1 cellular context compared by ENCODE assay signal in the genomic region with DNA sequence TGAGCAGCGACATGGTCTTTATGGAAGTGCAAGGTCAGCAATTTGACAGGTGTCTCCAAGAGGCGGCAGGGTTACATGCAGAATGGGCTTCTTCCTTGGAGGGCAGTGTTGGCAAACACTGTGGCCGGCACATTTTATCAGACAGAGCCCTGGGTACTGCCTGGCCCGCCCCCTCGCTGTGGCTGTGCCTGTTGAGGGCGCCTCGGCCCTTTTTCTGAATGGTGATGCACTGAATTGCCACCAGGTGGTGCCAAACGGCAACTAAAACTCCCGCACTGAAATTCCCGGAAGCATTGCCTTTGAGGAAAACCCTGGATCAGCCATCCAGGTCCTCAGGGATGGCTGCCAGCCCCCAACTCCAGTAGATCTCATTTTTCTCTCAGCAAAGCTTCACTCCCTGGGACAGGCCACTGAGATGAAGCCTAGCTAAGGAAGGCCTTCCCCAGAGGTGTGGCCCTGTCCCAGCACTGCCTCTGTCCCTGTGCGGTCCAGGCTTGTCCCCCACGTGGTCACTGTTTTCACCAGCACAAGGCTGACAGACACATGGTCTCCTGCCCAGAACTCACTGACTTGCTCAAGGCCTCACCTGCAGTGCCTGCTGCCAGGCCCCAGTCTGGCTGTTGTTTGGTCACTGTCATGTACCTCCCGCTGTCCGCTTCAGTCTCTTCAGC.
TF ChIP-seq lines count a peak whose summit lies in the region.

No MANE protein-coding gene starts in this region.

TF ChIP-seq in HepG2, 621 proteins besides CTCF, POLR2A, EP300 and RAD21 (continued from another document and continues in another):
- no peak for TF ChIP-seq ZNF891 (CRISPR knock-in tag; IDR thresholded peaks at IDR 0.05)
- peak; percentile 28; the same call in 1 of the 2 replicates for TF ChIP-seq SAP130 (CRISPR knock-in tag; IDR thresholded peaks at IDR 0.05; ENCODE audit: low read depth)
- TF ChIP-seq ZNF781 (CRISPR knock-in tag; IDR thresholded peaks at IDR 0.05; ENCODE audit: borderline replicate concordance, not compliant biosample characterization) = peak; percentile 76
- no peak for TF ChIP-seq ZSCAN22 (CRISPR knock-in tag; IDR thresholded peaks at IDR 0.05)
- TF ChIP-seq KLF13 (CRISPR knock-in tag; IDR thresholded peaks at IDR 0.05) = no peak
- TF ChIP-seq HNRNPH1 (optimal IDR thresholded peaks at IDR 0.05; ENCODE audit: low read depth, low read length) = no peak
- TF ChIP-seq, protein P1, sequence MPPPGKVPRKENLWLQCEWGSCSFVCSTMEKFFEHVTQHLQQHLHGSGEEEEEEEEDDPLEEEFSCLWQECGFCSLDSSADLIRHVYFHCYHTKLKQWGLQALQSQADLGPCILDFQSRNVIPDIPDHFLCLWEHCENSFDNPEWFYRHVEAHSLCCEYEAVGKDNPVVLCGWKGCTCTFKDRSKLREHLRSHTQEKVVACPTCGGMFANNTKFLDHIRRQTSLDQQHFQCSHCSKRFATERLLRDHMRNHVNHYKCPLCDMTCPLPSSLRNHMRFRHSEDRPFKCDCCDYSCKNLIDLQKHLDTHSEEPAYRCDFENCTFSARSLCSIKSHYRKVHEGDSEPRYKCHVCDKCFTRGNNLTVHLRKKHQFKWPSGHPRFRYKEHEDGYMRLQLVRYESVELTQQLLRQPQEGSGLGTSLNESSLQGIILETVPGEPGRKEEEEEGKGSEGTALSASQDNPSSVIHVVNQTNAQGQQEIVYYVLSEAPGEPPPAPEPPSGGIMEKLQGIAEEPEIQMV (CRISPR knock-in tag; IDR thresholded peaks at IDR 0.05; ENCODE audit: low read depth) = 0 out of 2 replicates have a peak, but pooled peaks have one; percentile 39
- TF ChIP-seq ISL2 (CRISPR knock-in tag; IDR thresholded peaks at IDR 0.05) = peak; percentile 10; the same call in 1 of the 2 replicates
- TF ChIP-seq ZSCAN29 (CRISPR knock-in tag; conservative IDR thresholded peaks at IDR 0.05) = no peak
- TF ChIP-seq ZNF260 (CRISPR knock-in tag; IDR thresholded peaks at IDR 0.05; ENCODE audit: borderline replicate concordance, low read depth) = no peak
- no peak for TF ChIP-seq ZNF788 (CRISPR knock-in tag; IDR thresholded peaks at IDR 0.05; ENCODE audit: borderline replicate concordance)
- TF ChIP-seq, protein P2, sequence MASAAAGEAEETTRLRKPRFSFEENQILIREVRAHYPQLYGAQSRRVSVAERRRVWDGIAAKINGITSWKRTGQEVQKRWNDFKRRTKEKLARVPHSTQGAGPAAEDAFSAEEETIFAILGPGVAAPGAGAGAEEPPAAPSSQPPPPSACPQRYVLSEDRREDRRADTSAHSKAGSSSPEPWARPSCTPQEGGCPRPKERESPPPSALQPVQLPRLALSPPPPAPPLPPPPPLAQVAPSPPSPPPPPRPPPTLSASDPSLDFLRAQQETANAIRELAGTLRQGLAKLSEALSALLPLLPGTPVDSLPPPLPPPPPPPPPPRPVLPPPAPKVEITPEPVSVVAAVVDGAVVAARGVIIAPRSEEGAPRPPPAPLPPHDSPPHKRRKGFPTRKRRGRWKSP (CRISPR knock-in tag; IDR thresholded peaks at IDR 0.05) = no peak
- TF ChIP-seq, protein P3, sequence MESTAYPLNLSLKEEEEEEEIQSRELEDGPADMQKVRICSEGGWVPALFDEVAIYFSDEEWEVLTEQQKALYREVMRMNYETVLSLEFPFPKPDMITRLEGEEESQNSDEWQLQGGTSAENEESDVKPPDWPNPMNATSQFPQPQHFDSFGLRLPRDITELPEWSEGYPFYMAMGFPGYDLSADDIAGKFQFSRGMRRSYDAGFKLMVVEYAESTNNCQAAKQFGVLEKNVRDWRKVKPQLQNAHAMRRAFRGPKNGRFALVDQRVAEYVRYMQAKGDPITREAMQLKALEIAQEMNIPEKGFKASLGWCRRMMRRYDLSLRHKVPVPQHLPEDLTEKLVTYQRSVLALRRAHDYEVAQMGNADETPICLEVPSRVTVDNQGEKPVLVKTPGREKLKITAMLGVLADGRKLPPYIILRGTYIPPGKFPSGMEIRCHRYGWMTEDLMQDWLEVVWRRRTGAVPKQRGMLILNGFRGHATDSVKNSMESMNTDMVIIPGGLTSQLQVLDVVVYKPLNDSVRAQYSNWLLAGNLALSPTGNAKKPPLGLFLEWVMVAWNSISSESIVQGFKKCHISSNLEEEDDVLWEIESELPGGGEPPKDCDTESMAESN (CRISPR knock-in tag; conservative IDR thresholded peaks at IDR 0.05) = peak; percentile 83
- 0 out of 2 replicates have a peak, but pooled peaks have one; percentile 11 for TF ChIP-seq FOSL2 (CRISPR knock-in tag; IDR thresholded peaks at IDR 0.05)
- 0 out of 2 replicates have a peak, but pooled peaks have one; percentile 35 for TF ChIP-seq PAX8 (CRISPR knock-in tag; IDR thresholded peaks at IDR 0.05; ENCODE audit: borderline replicate concordance)
- TF ChIP-seq REPIN1 (CRISPR knock-in tag; IDR thresholded peaks at IDR 0.05; ENCODE audit: borderline replicate concordance, low read depth) = peak; percentile 32; the same call in 1 of the 2 replicates
- TF ChIP-seq, protein P4, sequence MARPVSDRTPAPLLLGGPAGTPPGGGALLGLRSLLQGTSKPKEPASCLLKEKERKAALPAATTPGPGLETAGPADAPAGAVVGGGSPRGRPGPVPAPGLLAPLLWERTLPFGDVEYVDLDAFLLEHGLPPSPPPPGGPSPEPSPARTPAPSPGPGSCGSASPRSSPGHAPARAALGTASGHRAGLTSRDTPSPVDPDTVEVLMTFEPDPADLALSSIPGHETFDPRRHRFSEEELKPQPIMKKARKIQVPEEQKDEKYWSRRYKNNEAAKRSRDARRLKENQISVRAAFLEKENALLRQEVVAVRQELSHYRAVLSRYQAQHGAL (CRISPR knock-in tag; IDR thresholded peaks at IDR 0.05; ENCODE audit: not compliant biosample characterization) = no peak
- no peak for TF ChIP-seq CBX5 (CRISPR knock-in tag; IDR thresholded peaks at IDR 0.05; ENCODE audit: borderline replicate concordance)
- TF ChIP-seq, protein P5, sequence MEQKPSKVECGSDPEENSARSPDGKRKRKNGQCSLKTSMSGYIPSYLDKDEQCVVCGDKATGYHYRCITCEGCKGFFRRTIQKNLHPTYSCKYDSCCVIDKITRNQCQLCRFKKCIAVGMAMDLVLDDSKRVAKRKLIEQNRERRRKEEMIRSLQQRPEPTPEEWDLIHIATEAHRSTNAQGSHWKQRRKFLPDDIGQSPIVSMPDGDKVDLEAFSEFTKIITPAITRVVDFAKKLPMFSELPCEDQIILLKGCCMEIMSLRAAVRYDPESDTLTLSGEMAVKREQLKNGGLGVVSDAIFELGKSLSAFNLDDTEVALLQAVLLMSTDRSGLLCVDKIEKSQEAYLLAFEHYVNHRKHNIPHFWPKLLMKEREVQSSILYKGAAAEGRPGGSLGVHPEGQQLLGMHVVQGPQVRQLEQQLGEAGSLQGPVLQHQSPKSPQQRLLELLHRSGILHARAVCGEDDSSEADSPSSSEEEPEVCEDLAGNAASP (CRISPR knock-in tag; IDR thresholded peaks at IDR 0.05; ENCODE audit: borderline replicate concordance) = 0 out of 2 replicates have a peak, but pooled peaks have one; percentile 31
- TF ChIP-seq SRF (IDR thresholded peaks at IDR 0.05; ENCODE audit: low read depth, low read length) = no peak
- no peak for TF ChIP-seq TCF12 (IDR thresholded peaks at IDR 0.05)
- no peak for TF ChIP-seq TCF12 (CRISPR knock-in tag; IDR thresholded peaks at IDR 0.05)
- no peak for TF ChIP-seq TGIF2 (CRISPR knock-in tag; IDR thresholded peaks at IDR 0.05)
- TF ChIP-seq ZNF883 (CRISPR knock-in tag; IDR thresholded peaks at IDR 0.05; ENCODE audit: not compliant biosample characterization) = no peak
- no peak for TF ChIP-seq ZNF567 (CRISPR knock-in tag; IDR thresholded peaks at IDR 0.05; ENCODE audit: borderline replicate concordance)
- TF ChIP-seq, protein P6, sequence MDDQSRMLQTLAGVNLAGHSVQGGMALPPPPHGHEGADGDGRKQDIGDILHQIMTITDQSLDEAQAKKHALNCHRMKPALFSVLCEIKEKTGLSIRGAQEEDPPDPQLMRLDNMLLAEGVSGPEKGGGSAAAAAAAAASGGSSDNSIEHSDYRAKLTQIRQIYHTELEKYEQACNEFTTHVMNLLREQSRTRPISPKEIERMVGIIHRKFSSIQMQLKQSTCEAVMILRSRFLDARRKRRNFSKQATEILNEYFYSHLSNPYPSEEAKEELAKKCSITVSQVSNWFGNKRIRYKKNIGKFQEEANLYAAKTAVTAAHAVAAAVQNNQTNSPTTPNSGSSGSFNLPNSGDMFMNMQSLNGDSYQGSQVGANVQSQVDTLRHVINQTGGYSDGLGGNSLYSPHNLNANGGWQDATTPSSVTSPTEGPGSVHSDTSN (CRISPR knock-in tag; IDR thresholded peaks at IDR 0.05; ENCODE audit: borderline replicate concordance) = no peak
- TF ChIP-seq PHF20 (CRISPR knock-in tag; IDR thresholded peaks at IDR 0.05) = no peak
- TF ChIP-seq SALL2 (CRISPR knock-in tag; IDR thresholded peaks at IDR 0.05) = peak; percentile 73
- TF ChIP-seq ZFP62 (CRISPR knock-in tag; IDR thresholded peaks at IDR 0.05) = no peak
- TF ChIP-seq ZFY (CRISPR knock-in tag; IDR thresholded peaks at IDR 0.05) = peak; percentile 43
- TF ChIP-seq MEF2D (CRISPR knock-in tag; IDR thresholded peaks at IDR 0.05) = peak; percentile 45; the same call in 1 of the 2 replicates
- TF ChIP-seq, protein P7, sequence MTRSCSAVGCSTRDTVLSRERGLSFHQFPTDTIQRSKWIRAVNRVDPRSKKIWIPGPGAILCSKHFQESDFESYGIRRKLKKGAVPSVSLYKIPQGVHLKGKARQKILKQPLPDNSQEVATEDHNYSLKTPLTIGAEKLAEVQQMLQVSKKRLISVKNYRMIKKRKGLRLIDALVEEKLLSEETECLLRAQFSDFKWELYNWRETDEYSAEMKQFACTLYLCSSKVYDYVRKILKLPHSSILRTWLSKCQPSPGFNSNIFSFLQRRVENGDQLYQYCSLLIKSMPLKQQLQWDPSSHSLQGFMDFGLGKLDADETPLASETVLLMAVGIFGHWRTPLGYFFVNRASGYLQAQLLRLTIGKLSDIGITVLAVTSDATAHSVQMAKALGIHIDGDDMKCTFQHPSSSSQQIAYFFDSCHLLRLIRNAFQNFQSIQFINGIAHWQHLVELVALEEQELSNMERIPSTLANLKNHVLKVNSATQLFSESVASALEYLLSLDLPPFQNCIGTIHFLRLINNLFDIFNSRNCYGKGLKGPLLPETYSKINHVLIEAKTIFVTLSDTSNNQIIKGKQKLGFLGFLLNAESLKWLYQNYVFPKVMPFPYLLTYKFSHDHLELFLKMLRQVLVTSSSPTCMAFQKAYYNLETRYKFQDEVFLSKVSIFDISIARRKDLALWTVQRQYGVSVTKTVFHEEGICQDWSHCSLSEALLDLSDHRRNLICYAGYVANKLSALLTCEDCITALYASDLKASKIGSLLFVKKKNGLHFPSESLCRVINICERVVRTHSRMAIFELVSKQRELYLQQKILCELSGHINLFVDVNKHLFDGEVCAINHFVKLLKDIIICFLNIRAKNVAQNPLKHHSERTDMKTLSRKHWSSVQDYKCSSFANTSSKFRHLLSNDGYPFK (CRISPR knock-in tag; IDR thresholded peaks at IDR 0.05; ENCODE audit: borderline replicate concordance) = no peak
- no peak for TF ChIP-seq ZNF614 (CRISPR knock-in tag; IDR thresholded peaks at IDR 0.05; ENCODE audit: borderline replicate concordance)
- no peak for TF ChIP-seq SOX6 (IDR thresholded peaks at IDR 0.05)
- TF ChIP-seq SOX6 (CRISPR knock-in tag; IDR thresholded peaks at IDR 0.05) = peak; percentile 31; the same call in 1 of the 2 replicates
- TF ChIP-seq, protein P8, sequence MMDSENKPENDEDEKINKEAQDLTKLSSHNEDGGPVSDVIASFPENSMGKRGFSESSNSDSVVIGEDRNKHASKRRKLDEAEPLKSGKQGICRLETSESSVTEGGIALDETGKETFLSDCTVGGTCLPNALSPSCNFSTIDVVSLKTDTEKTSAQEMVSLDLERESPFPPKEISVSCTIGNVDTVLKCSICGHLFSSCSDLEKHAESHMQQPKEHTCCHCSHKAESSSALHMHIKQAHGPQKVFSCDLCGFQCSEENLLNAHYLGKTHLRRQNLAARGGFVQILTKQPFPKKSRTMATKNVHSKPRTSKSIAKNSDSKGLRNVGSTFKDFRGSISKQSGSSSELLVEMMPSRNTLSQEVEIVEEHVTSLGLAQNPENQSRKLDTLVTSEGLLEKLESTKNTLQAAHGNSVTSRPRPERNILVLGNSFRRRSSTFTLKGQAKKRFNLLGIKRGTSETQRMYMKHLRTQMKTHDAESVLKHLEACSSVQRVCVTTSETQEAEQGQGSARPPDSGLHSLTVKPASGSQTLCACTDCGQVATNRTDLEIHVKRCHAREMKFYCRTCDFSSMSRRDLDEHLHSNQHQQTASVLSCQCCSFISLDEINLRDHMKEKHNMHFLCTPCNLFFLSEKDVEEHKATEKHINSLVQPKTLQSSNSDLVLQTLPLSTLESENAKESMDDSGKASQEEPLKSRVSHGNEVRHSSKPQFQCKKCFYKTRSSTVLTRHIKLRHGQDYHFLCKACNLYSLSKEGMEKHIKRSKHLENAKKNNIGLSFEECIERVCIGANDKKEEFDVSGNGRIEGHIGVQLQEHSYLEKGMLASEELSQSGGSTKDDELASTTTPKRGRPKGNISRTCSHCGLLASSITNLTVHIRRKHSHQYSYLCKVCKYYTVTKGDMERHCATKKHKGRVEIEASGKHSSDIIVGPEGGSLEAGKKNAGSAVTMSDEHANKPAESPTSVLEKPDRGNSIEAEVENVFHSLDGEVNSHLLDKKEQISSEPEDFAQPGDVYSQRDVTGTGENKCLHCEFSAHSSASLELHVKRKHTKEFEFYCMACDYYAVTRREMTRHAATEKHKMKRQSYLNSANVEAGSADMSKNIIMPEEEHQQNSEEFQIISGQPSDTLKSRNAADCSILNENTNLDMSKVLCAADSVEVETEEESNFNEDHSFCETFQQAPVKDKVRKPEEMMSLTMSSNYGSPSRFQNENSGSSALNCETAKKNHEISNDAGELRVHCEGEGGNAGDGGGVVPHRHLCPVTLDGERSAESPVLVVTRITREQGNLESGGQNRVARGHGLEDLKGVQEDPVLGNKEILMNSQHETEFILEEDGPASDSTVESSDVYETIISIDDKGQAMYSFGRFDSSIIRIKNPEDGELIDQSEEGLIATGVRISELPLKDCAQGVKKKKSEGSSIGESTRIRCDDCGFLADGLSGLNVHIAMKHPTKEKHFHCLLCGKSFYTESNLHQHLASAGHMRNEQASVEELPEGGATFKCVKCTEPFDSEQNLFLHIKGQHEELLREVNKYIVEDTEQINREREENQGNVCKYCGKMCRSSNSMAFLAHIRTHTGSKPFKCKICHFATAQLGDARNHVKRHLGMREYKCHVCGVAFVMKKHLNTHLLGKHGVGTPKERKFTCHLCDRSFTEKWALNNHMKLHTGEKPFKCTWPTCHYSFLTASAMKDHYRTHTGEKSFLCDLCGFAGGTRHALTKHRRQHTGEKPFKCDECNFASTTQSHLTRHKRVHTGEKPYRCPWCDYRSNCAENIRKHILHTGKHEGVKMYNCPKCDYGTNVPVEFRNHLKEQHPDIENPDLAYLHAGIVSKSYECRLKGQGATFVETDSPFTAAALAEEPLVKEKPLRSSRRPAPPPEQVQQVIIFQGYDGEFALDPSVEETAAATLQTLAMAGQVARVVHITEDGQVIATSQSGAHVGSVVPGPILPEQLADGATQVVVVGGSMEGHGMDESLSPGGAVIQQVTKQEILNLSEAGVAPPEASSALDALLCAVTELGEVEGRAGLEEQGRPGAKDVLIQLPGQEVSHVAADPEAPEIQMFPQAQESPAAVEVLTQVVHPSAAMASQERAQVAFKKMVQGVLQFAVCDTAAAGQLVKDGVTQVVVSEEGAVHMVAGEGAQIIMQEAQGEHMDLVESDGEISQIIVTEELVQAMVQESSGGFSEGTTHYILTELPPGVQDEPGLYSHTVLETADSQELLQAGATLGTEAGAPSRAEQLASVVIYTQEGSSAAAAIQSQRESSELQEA (CRISPR knock-in tag; IDR thresholded peaks at IDR 0.05; ENCODE audit: not compliant biosample characterization) = no peak
- TF ChIP-seq MAZ (IDR thresholded peaks at IDR 0.05; ENCODE audit: borderline replicate concordance, low read depth, low read length) = 0 out of 2 replicates have a peak, but pooled peaks have one; percentile 23
- TF ChIP-seq MAZ (CRISPR knock-in tag; IDR thresholded peaks at IDR 0.05; ENCODE audit: low read depth) = no peak
- TF ChIP-seq ZKSCAN5 (CRISPR knock-in tag; IDR thresholded peaks at IDR 0.05) = no peak
- TF ChIP-seq NR1H2 (CRISPR knock-in tag; IDR thresholded peaks at IDR 0.05; ENCODE audit: borderline replicate concordance, low read depth) = no peak
